5 cellular contexts compared by ENCODE assay signal in genomic region chr10:128405450-128405849, GRCh38.
"Had no signal": no experiment of that assay in that cellular context is flagged by ENCODE, and none has a peak within 500 bp of the region (broad histone marks: within the 10 kb centered on the region; RNA-seq: fewer than 3 reads in every experiment).

No MANE protein-coding gene starts in this region.

- H3K36me3 ChIP-seq: HAP-1 had no signal

- H3K4me3 ChIP-seq: GM23248, HAP-1, K562 had no signal

- H3K27ac ChIP-seq: GM23248 had no signal

- H3K9ac ChIP-seq: GM23248 had no signal

- H2AFZ ChIP-seq: GM23248 had no signal

- H3K4me1 ChIP-seq: HAP-1 had no signal

- DNase-seq: GM23248, GOT3, IMR-90 had no signal

- H3K9me3 ChIP-seq: HAP-1 had no signal

- ATAC-seq: K562 had no signal
